In the genomic region with DNA sequence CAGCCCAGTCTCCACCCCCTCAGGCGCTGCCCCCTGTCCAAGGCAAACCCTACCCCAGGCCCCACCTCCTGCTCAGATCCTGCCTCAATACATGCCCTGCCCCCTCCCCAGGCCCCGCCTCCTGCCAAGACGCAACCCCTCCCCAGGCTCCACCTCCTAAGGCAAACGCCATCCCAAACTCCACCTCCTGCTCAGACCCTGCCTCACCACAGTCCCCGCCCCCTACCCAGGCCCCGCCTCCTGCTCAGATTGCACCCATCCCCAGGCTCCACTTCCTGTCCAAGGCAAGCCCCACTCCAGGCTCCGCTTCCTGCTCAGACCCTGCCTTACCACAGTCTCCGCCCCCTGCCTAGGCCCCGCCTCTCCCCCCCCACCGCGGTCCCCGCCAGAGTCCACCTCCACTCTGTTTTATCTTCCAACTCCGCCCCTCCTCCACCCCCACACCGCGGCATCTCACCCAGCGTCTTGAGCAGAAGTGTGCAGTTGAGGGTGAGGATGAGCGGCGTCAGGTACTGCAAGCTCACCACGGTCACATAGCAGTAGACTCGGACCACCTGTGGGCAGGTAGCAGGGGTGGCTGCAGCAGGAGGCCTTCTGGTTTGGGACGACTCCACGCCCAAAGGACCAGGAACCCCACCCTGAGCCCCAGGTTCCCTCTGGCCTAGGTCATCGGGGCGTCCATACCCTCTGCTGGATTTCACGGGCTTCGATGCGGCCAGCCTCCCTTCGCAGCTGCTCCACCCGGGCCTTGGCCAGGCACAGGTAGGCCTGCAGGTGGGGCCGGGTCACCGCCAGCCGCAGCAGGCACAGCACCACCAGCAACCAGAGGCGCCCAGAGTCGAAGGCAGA, we compare ENCODE assay signal across 2 cellular contexts.
TF ChIP-seq lines count a peak whose summit lies in the region.

No MANE protein-coding gene starts in this region.

TF ChIP-seq in K562, 482 proteins besides CTCF, POLR2A, EP300 and RAD21 (continues in another document):
- TF ChIP-seq, protein P1, sequence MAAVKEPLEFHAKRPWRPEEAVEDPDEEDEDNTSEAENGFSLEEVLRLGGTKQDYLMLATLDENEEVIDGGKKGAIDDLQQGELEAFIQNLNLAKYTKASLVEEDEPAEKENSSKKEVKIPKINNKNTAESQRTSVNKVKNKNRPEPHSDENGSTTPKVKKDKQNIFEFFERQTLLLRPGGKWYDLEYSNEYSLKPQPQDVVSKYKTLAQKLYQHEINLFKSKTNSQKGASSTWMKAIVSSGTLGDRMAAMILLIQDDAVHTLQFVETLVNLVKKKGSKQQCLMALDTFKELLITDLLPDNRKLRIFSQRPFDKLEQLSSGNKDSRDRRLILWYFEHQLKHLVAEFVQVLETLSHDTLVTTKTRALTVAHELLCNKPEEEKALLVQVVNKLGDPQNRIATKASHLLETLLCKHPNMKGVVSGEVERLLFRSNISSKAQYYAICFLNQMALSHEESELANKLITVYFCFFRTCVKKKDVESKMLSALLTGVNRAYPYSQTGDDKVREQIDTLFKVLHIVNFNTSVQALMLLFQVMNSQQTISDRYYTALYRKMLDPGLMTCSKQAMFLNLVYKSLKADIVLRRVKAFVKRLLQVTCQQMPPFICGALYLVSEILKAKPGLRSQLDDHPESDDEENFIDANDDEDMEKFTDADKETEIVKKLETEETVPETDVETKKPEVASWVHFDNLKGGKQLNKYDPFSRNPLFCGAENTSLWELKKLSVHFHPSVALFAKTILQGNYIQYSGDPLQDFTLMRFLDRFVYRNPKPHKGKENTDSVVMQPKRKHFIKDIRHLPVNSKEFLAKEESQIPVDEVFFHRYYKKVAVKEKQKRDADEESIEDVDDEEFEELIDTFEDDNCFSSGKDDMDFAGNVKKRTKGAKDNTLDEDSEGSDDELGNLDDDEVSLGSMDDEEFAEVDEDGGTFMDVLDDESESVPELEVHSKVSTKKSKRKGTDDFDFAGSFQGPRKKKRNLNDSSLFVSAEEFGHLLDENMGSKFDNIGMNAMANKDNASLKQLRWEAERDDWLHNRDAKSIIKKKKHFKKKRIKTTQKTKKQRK (IDR thresholded peaks at IDR 0.05; ENCODE audit: borderline replicate concordance, low read depth, low read length), result no peak
- TF ChIP-seq ZNF766 (CRISPR knock-in tag; conservative IDR thresholded peaks at IDR 0.05) (no peak), CBX1 (IDR thresholded peaks at IDR 0.05; ENCODE audit: low read depth) (no peak), SNRNP70 (optimal IDR thresholded peaks at IDR 0.05; ENCODE audit: low read depth, low read length) (no peak), MYC (IDR thresholded peaks at IDR 0.05; ENCODE audit: low read depth, low read length) (peak; percentile 41; the same call in 1 of the 2 replicates), MYC (CRISPR knock-in tag; IDR thresholded peaks at IDR 0.05; ENCODE audit: borderline replicate concordance, low read depth) (no peak), OTX1 (CRISPR knock-in tag; IDR thresholded peaks at IDR 0.05) (0 out of 2 replicates have a peak, but pooled peaks have one; percentile 36), SMAD3 (CRISPR knock-in tag; conservative IDR thresholded peaks at IDR 0.05) (no peak), MCM5 (IDR thresholded peaks at IDR 0.05; ENCODE audit: low read depth) (no peak)
- TF ChIP-seq, protein P2, sequence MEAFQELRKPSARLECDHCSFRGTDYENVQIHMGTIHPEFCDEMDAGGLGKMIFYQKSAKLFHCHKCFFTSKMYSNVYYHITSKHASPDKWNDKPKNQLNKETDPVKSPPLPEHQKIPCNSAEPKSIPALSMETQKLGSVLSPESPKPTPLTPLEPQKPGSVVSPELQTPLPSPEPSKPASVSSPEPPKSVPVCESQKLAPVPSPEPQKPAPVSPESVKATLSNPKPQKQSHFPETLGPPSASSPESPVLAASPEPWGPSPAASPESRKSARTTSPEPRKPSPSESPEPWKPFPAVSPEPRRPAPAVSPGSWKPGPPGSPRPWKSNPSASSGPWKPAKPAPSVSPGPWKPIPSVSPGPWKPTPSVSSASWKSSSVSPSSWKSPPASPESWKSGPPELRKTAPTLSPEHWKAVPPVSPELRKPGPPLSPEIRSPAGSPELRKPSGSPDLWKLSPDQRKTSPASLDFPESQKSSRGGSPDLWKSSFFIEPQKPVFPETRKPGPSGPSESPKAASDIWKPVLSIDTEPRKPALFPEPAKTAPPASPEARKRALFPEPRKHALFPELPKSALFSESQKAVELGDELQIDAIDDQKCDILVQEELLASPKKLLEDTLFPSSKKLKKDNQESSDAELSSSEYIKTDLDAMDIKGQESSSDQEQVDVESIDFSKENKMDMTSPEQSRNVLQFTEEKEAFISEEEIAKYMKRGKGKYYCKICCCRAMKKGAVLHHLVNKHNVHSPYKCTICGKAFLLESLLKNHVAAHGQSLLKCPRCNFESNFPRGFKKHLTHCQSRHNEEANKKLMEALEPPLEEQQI (IDR thresholded peaks at IDR 0.05), result no peak
- TF ChIP-seq, protein P3, sequence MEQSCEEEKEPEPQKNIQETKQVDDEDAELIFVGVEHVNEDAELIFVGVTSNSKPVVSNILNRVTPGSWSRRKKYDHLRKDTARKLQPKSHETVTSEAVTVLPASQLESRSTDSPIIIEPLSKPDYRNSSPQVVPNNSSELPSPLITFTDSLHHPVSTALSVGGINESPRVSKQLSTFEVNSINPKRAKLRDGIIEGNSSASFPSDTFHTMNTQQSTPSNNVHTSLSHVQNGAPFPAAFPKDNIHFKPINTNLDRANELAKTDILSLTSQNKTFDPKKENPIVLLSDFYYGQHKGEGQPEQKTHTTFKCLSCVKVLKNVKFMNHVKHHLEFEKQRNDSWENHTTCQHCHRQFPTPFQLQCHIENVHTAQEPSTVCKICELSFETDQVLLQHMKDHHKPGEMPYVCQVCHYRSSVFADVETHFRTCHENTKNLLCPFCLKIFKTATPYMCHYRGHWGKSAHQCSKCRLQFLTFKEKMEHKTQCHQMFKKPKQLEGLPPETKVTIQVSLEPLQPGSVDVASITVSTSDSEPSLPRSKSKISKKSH (CRISPR knock-in tag; IDR thresholded peaks at IDR 0.05), result no peak

TF ChIP-seq in liver, 16 proteins besides CTCF, POLR2A, EP300 and RAD21:
- TF ChIP-seq SP1 (IDR thresholded peaks at IDR 0.05) (peak; percentile 65), RXRA (IDR thresholded peaks at IDR 0.05) (peak in 1 of 2 donors; percentile 37), HNF4A (conservative IDR thresholded peaks at IDR 0.05) (peak in 1 of 2 donors; percentile 43), GABPA (IDR thresholded peaks at IDR 0.05 in 1 of 2, conservative IDR thresholded peaks at IDR 0.05 in 1 of 2) (peak in 1 of 2 donors; percentile 48), YY1 (IDR thresholded peaks at IDR 0.05) (no peak)
- TF ChIP-seq, protein P4, sequence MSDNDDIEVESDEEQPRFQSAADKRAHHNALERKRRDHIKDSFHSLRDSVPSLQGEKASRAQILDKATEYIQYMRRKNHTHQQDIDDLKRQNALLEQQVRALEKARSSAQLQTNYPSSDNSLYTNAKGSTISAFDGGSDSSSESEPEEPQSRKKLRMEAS (IDR thresholded peaks at IDR 0.05), result no peak
